ENCODE assay signal across 20 cellular contexts in the genomic region with DNA sequence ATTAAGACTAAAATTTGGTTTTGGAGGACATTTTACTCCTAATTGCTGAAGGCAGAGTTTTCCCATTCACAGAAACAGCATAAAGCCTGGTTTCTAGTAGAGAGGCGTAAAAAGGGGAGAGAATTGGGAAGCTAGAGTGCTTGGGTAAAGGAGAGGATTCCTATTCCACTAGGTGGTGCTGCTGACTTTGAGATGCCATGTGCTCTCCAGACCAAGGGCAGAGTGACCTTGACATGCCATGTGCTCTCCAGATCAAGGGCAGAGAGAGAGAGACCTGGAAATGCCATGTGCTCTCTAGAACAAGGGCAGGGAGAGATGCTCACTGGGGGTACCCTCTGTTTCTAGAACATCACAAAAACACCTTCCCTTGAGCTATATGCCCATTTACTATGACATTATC.
DNase-seq lines count a peak whose midpoint lies in the region; ATAC-seq and TF ChIP-seq lines count a peak whose summit lies in the region.
"Had no signal": no experiment of that assay in that cellular context is flagged by ENCODE, and none has a peak within 500 bp of the region (broad histone marks: within the 10 kb centered on the region; RNA-seq: fewer than 3 reads in every experiment).

No MANE protein-coding gene starts in this region.

- no peak overlapping the region for H3K4me3 Mint-ChIP-seq in activated CD4-positive, alpha-beta T cell treated with anti-CD3 and anti-CD28 coated beads, Interleukin-2, amount 10 ng/mL, durations not matched to agents 24 days and 14 days
- H3K4me3 Mint-ChIP-seq: mesothelial cell of epicardium; stimulated activated effector memory CD8-positive, alpha-beta T cell treated with anti-CD3 and anti-CD28 coated beads, Interleukin-12 subunit alpha, Interleukin-12 subunit beta, amount 100 ng/mL, for 72 hours had no signal

- no peaks in the 10 kb centered on the region for H3K27me3 Mint-ChIP-seq in activated CD4-positive, alpha-beta T cell treated with anti-CD3 and anti-CD28 coated beads, Interleukin-2, amount 10 ng/mL, durations not matched to agents 24 days and 14 days

- DNase-seq in NCI-H2171 treated with DMSO at 0.1 percent for 48 hours (lab: John Stamatoyannopoulos, UW) = peak; percentile 14
- DNase-seq in NCI-H2171 (lab: John Stamatoyannopoulos, UW) = no peak
- peak; percentile 31 for DNase-seq in MM.1S
- no peak for DNase-seq in coronary artery (ENCODE audit: low spot score)
- DNase-seq in thoracic aorta (ENCODE audit: low spot score) = no peak
- DNase-seq in activated CD4-positive, alpha-beta T cell treated with anti-CD3 and anti-CD28 coated beads, Interleukin-2, amount 10 ng/mL, durations not matched to agents 24 days and 14 days = no peak
- DNase-seq in NCI-H748 treated with DMSO at 0.1 percent for 48 hours (lab: John Stamatoyannopoulos, UW) = no peak
- DNase-seq in NCI-H1105 (lab: John Stamatoyannopoulos, UW) = no peak
- DNase-seq: activated CD4-positive, CD25-positive, alpha-beta regulatory T cell treated with anti-CD3 and anti-CD28 coated beads, Interleukin-2, amount 50 U/mL, for 72 hours; activated CD8-positive, alpha-beta memory T cell treated with anti-CD3 and anti-CD28 coated beads, Interleukin-2, amount 50 U/mL, for 48 hours; head of caudate nucleus; kidney glomerular epithelial cell; MG63; NCI-H2081 treated with DMSO at 0.1 percent for 48 hours; SHP77; T-helper 2 cell had no signal

- peaks cover 13% of the 10 kb centered on the region for H3K9me3 Mint-ChIP-seq in activated CD4-positive, alpha-beta T cell treated with anti-CD3 and anti-CD28 coated beads, Interleukin-2, amount 10 ng/mL, durations not matched to agents 24 days and 14 days

- intact Hi-C loops in activated CD4-positive, alpha-beta T cell treated with anti-CD3 and anti-CD28 coated beads, Interleukin-2, amount 10 ng/mL, durations not matched to agents 24 days and 14 days (cut with micrococcal nuclease) = no loop called here

- no peak overlapping the region for H2AFZ ChIP-seq in MM.1S (ENCODE audit: low read length)

- H3K4me2 ChIP-seq in MM.1S (ENCODE audit: low read depth, low read length) = no peak overlapping the region

- no peaks in the 10 kb centered on the region for H3F3A ChIP-seq in MM.1S (ENCODE audit: insufficient read depth, low read length)

- H3K27ac Mint-ChIP-seq in activated CD4-positive, alpha-beta T cell treated with anti-CD3 and anti-CD28 coated beads, Interleukin-2, amount 10 ng/mL, durations not matched to agents 24 days and 14 days = no peak overlapping the region
- H3K27ac Mint-ChIP-seq: mesothelial cell of epicardium; stimulated activated effector memory CD8-positive, alpha-beta T cell treated with anti-CD3 and anti-CD28 coated beads, Interleukin-12 subunit alpha, Interleukin-12 subunit beta, amount 100 ng/mL, for 72 hours had no signal

- H3K36me3 Mint-ChIP-seq in activated CD4-positive, alpha-beta T cell treated with anti-CD3 and anti-CD28 coated beads, Interleukin-2, amount 10 ng/mL, durations not matched to agents 24 days and 14 days (ENCODE audit: low read depth) = no peaks in the 10 kb centered on the region
- H3K36me3 Mint-ChIP-seq: stimulated activated effector memory CD8-positive, alpha-beta T cell treated with anti-CD3 and anti-CD28 coated beads, Interleukin-12 subunit alpha, Interleukin-12 subunit beta, amount 100 ng/mL, for 72 hours had no signal

- no peak for ATAC-seq in thoracic aorta (ENCODE audit: insufficient number of reproducible peaks, low FRiP score, low read depth)
- ATAC-seq: esophagus mucosa; stimulated activated effector memory CD8-positive, alpha-beta T cell treated with anti-CD3 and anti-CD28 coated beads, Interleukin-12 subunit alpha, Interleukin-12 subunit beta, amount 100 ng/mL, for 72 hours had no signal

- H3K27me3 ChIP-seq in MM.1S (replicated peaks; ENCODE audit: insufficient read depth, low read length) (no peaks in the 10 kb centered on the region), thoracic aorta (replicated peaks; ENCODE audit: insufficient read depth) (no peaks in the 10 kb centered on the region)
- H3K27me3 ChIP-seq: MG63, neutrophil had no signal

- H3K9me2 ChIP-seq in MM.1S (replicated peaks; ENCODE audit: insufficient read depth, low read length) = no peaks in the 10 kb centered on the region

- H3K4me1 ChIP-seq in MM.1S (ENCODE audit: low read length) (no peaks in the 10 kb centered on the region), thoracic aorta (ENCODE audit: control insufficient read depth in 1 of 2, low read depth in 2 of 2) (peaks cover 6 to 8% of the 10 kb centered on the region in 2 donors)

- no peak overlapping the region for H3K9ac ChIP-seq in MM.1S (ENCODE audit: low read length)

- H3K9me3 ChIP-seq in MM.1S (replicated peaks; ENCODE audit: insufficient read depth, low read length) (no peaks in the 10 kb centered on the region), thoracic aorta (no peaks in the 10 kb centered on the region)
- H3K9me3 ChIP-seq: MG63, neutrophil had no signal

- H3K36me3 ChIP-seq in MM.1S (replicated peaks; ENCODE audit: insufficient read depth, low read length) (no peaks in the 10 kb centered on the region), thoracic aorta (no peaks in the 10 kb centered on the region)
- H3K36me3 ChIP-seq: MG63, neutrophil had no signal

- H3K4me3 ChIP-seq in MM.1S (ENCODE audit: low read length) = no peak overlapping the region
- no peak overlapping the region for H3K4me3 ChIP-seq in coronary artery
- H3K4me3 ChIP-seq in thoracic aorta = no peak overlapping the region
- H3K4me3 ChIP-seq: MG63 had no signal

- H3K79me2 ChIP-seq in MM.1S (ENCODE audit: low read length) = no peaks in the 10 kb centered on the region

- no peaks in the 10 kb centered on the region for H4K20me1 ChIP-seq in MM.1S (ENCODE audit: insufficient read depth, low read length)

- H3K27ac ChIP-seq in MM.1S (ENCODE audit: low read length) (no peak overlapping the region), coronary artery (no peak overlapping the region), thoracic aorta (no peak overlapping the region)
- H3K27ac ChIP-seq: neutrophil had no signal

- peak; percentile 29 for TF ChIP-seq CTCF in MM.1S (IDR thresholded peaks at IDR 0.05; ENCODE audit: low read length)
- peak; percentile 30 for TF ChIP-seq CTCF in coronary artery (IDR thresholded peaks at IDR 0.05)
- TF ChIP-seq CTCF in thoracic aorta (IDR thresholded peaks at IDR 0.05) = peak; percentile 23

- no peaks in the 10 kb centered on the region for H3K4me1 Mint-ChIP-seq in activated CD4-positive, alpha-beta T cell treated with anti-CD3 and anti-CD28 coated beads, Interleukin-2, amount 10 ng/mL, durations not matched to agents 24 days and 14 days
- H3K4me1 Mint-ChIP-seq: stimulated activated effector memory CD8-positive, alpha-beta T cell treated with anti-CD3 and anti-CD28 coated beads, Interleukin-12 subunit alpha, Interleukin-12 subunit beta, amount 100 ng/mL, for 72 hours had no signal

Comparison
In these comparisons a context has a peak if more than half of its experiments do, and no peak if none do; other contexts are left out.
1. DNase-seq: peak in NCI-H2171 treated with DMSO at 0.1 percent for 48 hours (single experiment) and MM.1S (single experiment); none in NCI-H2171 (single experiment), coronary artery (single experiment), thoracic aorta (single experiment), activated CD4-positive, alpha-beta T cell treated with anti-CD3 and anti-CD28 coated beads, Interleukin-2, amount 10 ng/mL, durations not matched to agents 24 days and 14 days (single experiment), NCI-H748 treated with DMSO at 0.1 percent for 48 hours (single experiment) and NCI-H1105 (single experiment).
2. Peak in every context shown above with its lines, with median percentiles within 50 percentile points of each other: CTCF ChIP-seq.